Comparison of ENCODE assay signal across 10 cellular contexts in the genomic region with DNA sequence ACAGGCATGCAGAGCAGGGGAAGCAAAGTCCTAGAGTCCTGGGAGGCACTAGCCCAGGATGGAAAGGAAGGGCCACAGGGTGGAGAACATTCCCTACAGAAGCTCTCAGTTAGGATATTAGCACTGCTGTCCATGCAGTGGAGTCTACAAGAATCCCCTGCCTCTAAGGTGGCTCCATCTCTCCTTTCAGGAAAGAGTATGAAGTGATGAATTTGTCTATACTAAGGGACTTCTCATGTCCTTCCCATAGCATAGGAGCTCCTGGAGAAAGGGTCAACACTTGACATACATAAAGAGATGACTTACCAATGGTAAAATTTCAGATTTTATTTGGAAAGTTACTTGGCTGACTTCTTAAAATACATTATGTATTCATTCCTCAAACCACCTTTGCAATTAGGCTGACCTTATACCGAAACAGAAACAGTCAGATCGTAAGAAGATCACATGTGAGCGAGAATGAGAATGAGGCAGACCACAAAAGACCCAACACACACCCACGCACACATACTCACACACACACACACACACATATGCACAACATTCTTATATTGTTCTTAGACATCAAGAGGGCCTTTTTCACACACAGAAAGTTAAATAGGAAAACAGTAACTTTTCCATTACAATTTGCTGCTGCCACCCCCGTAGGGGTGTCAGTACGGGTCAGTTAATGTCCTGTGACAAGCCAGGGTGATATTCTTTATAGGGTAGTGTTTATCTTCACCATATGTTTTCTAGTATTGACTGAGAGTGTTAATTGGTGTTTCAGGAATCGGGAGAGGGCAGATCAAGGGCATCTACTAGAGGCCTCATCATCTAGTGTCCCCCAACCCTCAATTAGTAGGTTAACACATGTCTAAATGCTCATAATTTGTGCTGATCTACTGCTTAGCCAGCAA.
DNase-seq lines count a peak whose midpoint lies in the region; ATAC-seq and TF ChIP-seq lines count a peak whose summit lies in the region.
"Had no signal": no experiment of that assay in that cellular context is flagged by ENCODE, and none has a peak within 500 bp of the region (broad histone marks: within the 10 kb centered on the region; RNA-seq: fewer than 3 reads in every experiment).

No MANE protein-coding gene starts in this region.

- no peaks in the 10 kb centered on the region for H3K36me3 ChIP-seq in body of pancreas (replicated peaks in 1 of 2; ENCODE audit: insufficient read depth in 1 of 2, low read depth in 2 of 2)
- H3K36me3 ChIP-seq: WERI-Rb-1 had no signal

- no peaks in the 10 kb centered on the region for H3K9me3 ChIP-seq in body of pancreas

- no peaks in the 10 kb centered on the region for H3K27me3 ChIP-seq in body of pancreas

- peaks cover 49% of the 10 kb centered on the region for H3K27me3 Mint-ChIP-seq in stimulated activated naive CD8-positive, alpha-beta T cell treated with anti-CD3 and anti-CD28 coated beads, Interleukin-15, amount 100 ng/mL, for 72 hours

- WGBS in body of pancreas, 2 donors = 56 to 60% methylated on average over 7 of the region's 7 CpGs

- H3K4me1 ChIP-seq in body of pancreas = no peaks in the 10 kb centered on the region

- DNase-seq in stimulated activated CD4-positive, alpha-beta T cell treated with anti-CD3 and anti-CD28 coated beads, Interleukin-12 subunit alpha, Interleukin-12 subunit beta, amount 100 ng/mL, for 48 hours (ENCODE audit: low read depth in 2 of 3, low spot score in 1 of 3) = peak; percentile 5 to 34 (median 18)
- DNase-seq in stimulated activated CD4-positive, alpha-beta T cell treated with anti-CD3 and anti-CD28 coated beads, Interleukin-4, amount 100 ng/mL, for 1 hour = no peak
- DNase-seq in stimulated activated naive CD8-positive, alpha-beta T cell treated with anti-CD3 and anti-CD28 coated beads, Interleukin-15, amount 100 ng/mL, for 72 hours = peak in 1 of 2 donors; percentile 19
- no peak for DNase-seq in retina
- DNase-seq in NCI-H2081 treated with DMSO at 0.1 percent for 48 hours (lab: John Stamatoyannopoulos, UW) = no peak
- no peak for DNase-seq in body of pancreas
- DNase-seq: PC-3, WERI-Rb-1 had no signal

- no peak for TF ChIP-seq CTCF in body of pancreas (IDR thresholded peaks at IDR 0.05)

- H3K9me3 Mint-ChIP-seq in stimulated activated naive CD8-positive, alpha-beta T cell treated with anti-CD3 and anti-CD28 coated beads, Interleukin-15, amount 100 ng/mL, for 72 hours = peaks cover 0 to 8% of the 10 kb centered on the region in 2 donors

- H3K27ac ChIP-seq in body of pancreas = no peak overlapping the region
- H3K27ac ChIP-seq: WERI-Rb-1 had no signal

- H3K4me3 Mint-ChIP-seq in stimulated activated naive CD8-positive, alpha-beta T cell treated with anti-CD3 and anti-CD28 coated beads, Interleukin-15, amount 100 ng/mL, for 72 hours = no peak overlapping the region

- TF ChIP-seq POLR2A in body of pancreas (IDR thresholded peaks at IDR 0.05) = no peak

- ATAC-seq in GM21717 (IDR thresholded peaks at IDR 0.05; ENCODE audit: unreplicated experiment) (peak; percentile 98), HG03280 (IDR thresholded peaks at IDR 0.05; ENCODE audit: unreplicated experiment) (peak; percentile 94), body of pancreas (no peak)
- ATAC-seq in stimulated activated naive CD8-positive, alpha-beta T cell treated with anti-CD3 and anti-CD28 coated beads, Interleukin-15, amount 100 ng/mL, for 72 hours = peak; percentile 77
- ATAC-seq: PC-3 had no signal

- intact Hi-C loops in body of pancreas (cut with DNase I) = no loop called here

- peaks cover 9% of the 10 kb centered on the region for H3K4me1 Mint-ChIP-seq in stimulated activated naive CD8-positive, alpha-beta T cell treated with anti-CD3 and anti-CD28 coated beads, Interleukin-15, amount 100 ng/mL, for 72 hours

- no peak overlapping the region for H3K27ac Mint-ChIP-seq in stimulated activated naive CD8-positive, alpha-beta T cell treated with anti-CD3 and anti-CD28 coated beads, Interleukin-15, amount 100 ng/mL, for 72 hours

- no peak overlapping the region for H3K4me3 ChIP-seq in body of pancreas

Comparison
In these comparisons a context has a peak if more than half of its experiments do, and no peak if none do; other contexts are left out.
1. DNase-seq: peak in stimulated activated CD4-positive, alpha-beta T cell treated with anti-CD3 and anti-CD28 coated beads, Interleukin-12 subunit alpha, Interleukin-12 subunit beta, amount 100 ng/mL, for 48 hours (3 of 3); none in stimulated activated CD4-positive, alpha-beta T cell treated with anti-CD3 and anti-CD28 coated beads, Interleukin-4, amount 100 ng/mL, for 1 hour (single experiment), retina (single experiment), NCI-H2081 treated with DMSO at 0.1 percent for 48 hours (single experiment) and body of pancreas (0 of 4).